ENCODE assay signal across 24 cellular contexts in the genomic region with DNA sequence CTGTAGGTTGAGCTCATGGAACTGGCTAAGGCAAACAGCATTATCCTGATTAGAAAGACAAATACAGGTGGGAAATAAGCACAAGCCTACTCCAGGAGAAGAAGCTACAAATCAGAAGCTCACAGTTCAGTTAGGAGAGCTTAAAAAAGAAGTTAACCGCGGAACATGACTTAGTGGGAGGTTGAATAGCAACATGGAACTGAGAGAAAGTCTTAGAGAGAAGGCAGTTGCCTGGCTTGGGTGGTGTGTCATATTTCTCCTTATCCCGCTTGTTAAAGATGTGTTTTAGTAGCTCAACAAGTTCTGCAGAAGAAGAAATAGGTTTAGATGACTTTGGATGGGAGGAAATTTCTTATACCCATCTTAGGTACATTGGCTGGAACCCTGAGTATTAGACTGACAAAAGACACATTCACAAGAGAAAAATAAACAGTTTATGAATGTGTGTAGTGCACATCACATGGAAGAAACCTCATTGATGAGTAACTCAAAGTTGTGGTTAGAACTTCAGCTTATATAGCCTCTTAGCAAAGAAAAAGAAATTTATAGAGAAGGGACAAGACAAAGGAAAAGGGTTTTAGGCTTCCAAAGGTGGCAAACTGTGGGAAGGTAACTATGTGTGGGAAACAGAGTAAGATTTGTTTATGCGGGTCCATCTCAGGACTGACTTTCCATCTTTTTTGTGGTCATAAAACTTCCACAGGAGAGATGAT. TPM values are rescaled to one million over a fixed set of nuclear protein-coding genes. Genes with fewer than 3 reads are reported as not detected.
A peak's percentile ranks its signal among the peaks of the same experiment; 100 is the strongest.
DNase-seq lines count a peak whose midpoint lies in the region; ATAC-seq and TF ChIP-seq lines count a peak whose summit lies in the region.
"Had no signal": no experiment of that assay in that cellular context is flagged by ENCODE, and none has a peak within 500 bp of the region (broad histone marks: within the 10 kb centered on the region; RNA-seq: fewer than 3 reads in every experiment).

No MANE protein-coding gene starts in this region.

- H3K4me1 ChIP-seq in osteoblast (ENCODE audit: insufficient read depth, low read length) (peaks cover 10% of the 10 kb centered on the region), prostate gland (replicated peaks) (no peaks in the 10 kb centered on the region), upper lobe of left lung (no peaks in the 10 kb centered on the region)
- H3K4me1 ChIP-seq: body of pancreas, suprapubic skin had no signal

- peak overlapping the region; percentile 18 for H3K4me2 ChIP-seq in osteoblast (ENCODE audit: insufficient read depth, low read length)

- intact Hi-C loops in prostate gland (cut with DNase I), result no loop called here

- 72% methylated on average over 4 of the region's 4 CpGs for WGBS in prostate gland
- 69 to 79% methylated on average over 4 of the region's 4 CpGs for WGBS in upper lobe of left lung, 2 donors

- H3K27me3 ChIP-seq in osteoblast (ENCODE audit: insufficient read depth, low read length) (no peaks in the 10 kb centered on the region), prostate gland (replicated peaks; ENCODE audit: insufficient read depth) (no peaks in the 10 kb centered on the region), upper lobe of left lung (no peaks in the 10 kb centered on the region)
- H3K27me3 ChIP-seq: body of pancreas, suprapubic skin had no signal

- H3K36me3 ChIP-seq in osteoblast (ENCODE audit: insufficient read depth, low read length) (no peaks in the 10 kb centered on the region), prostate gland (no peaks in the 10 kb centered on the region), upper lobe of left lung (no peaks in the 10 kb centered on the region)
- H3K36me3 ChIP-seq: suprapubic skin had no signal

- ATAC-seq in upper lobe of left lung (ENCODE audit: low FRiP score in 2 of 2) (no peak), GM18909 (IDR thresholded peaks at IDR 0.05; ENCODE audit: poor library complexity, unreplicated experiment) (no peak)
- ATAC-seq: body of pancreas, K562, left colon had no signal

- no peaks in the 10 kb centered on the region for H3K79me2 ChIP-seq in osteoblast (ENCODE audit: insufficient read depth, low read length)

- TF ChIP-seq POLR2A in prostate gland (IDR thresholded peaks at IDR 0.05) (no peak), upper lobe of left lung (IDR thresholded peaks at IDR 0.05) (no peak)

- TF ChIP-seq CTCF in choroid plexus epithelial cell (conservative IDR thresholded peaks at IDR 0.05; ENCODE audit: low read depth, low read length) (no peak), osteoblast (IDR thresholded peaks at IDR 0.05; ENCODE audit: extremely low read depth, low read depth, low read length) (no peak), prostate gland (IDR thresholded peaks at IDR 0.05) (no peak), upper lobe of left lung (IDR thresholded peaks at IDR 0.05) (no peak)

- no peak overlapping the region for H2AFZ ChIP-seq in osteoblast (ENCODE audit: low read length)

- no peaks in the 10 kb centered on the region for H3K9me3 ChIP-seq in osteoblast (ENCODE audit: low read depth, low read length)
- H3K9me3 ChIP-seq in prostate gland, result no peaks in the 10 kb centered on the region
- H3K9me3 ChIP-seq in upper lobe of left lung, result no peaks in the 10 kb centered on the region
- H3K9me3 ChIP-seq: body of pancreas, suprapubic skin had no signal

- no peak for TF ChIP-seq EP300 in upper lobe of left lung (IDR thresholded peaks at IDR 0.05)

- H3K4me3 ChIP-seq in choroid plexus epithelial cell (ENCODE audit: low read depth, low read length) (no peak overlapping the region), osteoblast (ENCODE audit: insufficient read depth, low read length) (no peak overlapping the region), prostate gland (no peak overlapping the region), upper lobe of left lung (no peak overlapping the region)
- H3K4me3 ChIP-seq: body of pancreas, K562, suprapubic skin had no signal

- peak; percentile 59 for DNase-seq in ELR (ENCODE audit: low read depth)
- DNase-seq in NOMO-1 treated with dmso at 0.1 percent for 144 hours (lab: John Stamatoyannopoulos, UW; ENCODE audit: unreplicated experiment), result peak; percentile 11
- peak; percentile 48 for DNase-seq in choroid plexus epithelial cell (ENCODE audit: low read depth)
- DNase-seq in osteoblast (ENCODE audit: insufficient read length, low spot score, missing footprints), result no peak
- DNase-seq in superior temporal gyrus (ENCODE audit: extremely low spot score), result no peak
- DNase-seq in prostate gland (ENCODE audit: low spot score), result no peak
- no peak for DNase-seq in upper lobe of left lung
- DNase-seq: activated CD4-positive, alpha-beta memory T cell treated with anti-CD3 and anti-CD28 coated beads for 36 hours; activated naive CD4-positive, alpha-beta T cell treated with anti-CD3 and anti-CD28 coated beads, Interleukin-2, amount 10 ng/mL, durations not matched to agents 7 days and 5 days; activated T-cell treated with anti-CD3 and anti-CD28 coated beads, Interleukin-2, amount 50 U/mL, for 24 hours; body of pancreas; CD8-positive, alpha-beta memory T cell; cortex of kidney; left colon; NCI-H1105; NCI-H2081 treated with DMSO at 0.1 percent for 48 hours; NCI-H510A treated with DMSO at 0.1 percent for 48 hours; SHP77 treated with DMSO at 0.1 percent for 48 hours; stimulated activated CD4-positive, alpha-beta T cell treated with anti-CD3 and anti-CD28 coated beads, Interleukin-12 subunit alpha, Interleukin-12 subunit beta, amount 100 ng/mL, for 4 hours had no signal

- H4K20me1 ChIP-seq in osteoblast (ENCODE audit: insufficient read depth, low read length), result no peaks in the 10 kb centered on the region

- H3K27ac ChIP-seq in osteoblast (ENCODE audit: low read depth, low read length) (peak overlapping the region; percentile 12), prostate gland (no peak overlapping the region), upper lobe of left lung (no peak overlapping the region)
- H3K27ac ChIP-seq: body of pancreas, suprapubic skin had no signal

RNA-seq across cellular contexts. Expression of gene RXFP1, which starts 37.4 kb away (rescaled TPM):
- not detected in 2 replicates for total RNA-seq in osteoblast
- under 1 TPM; 0.32 to 0.74 TPM for total RNA-seq in prostate gland
- total RNA-seq in upper lobe of left lung, result 1 to 10 TPM; 3.0 to 7.3 (median 4.7) TPM
- total RNA-seq: activated CD4-positive, alpha-beta memory T cell treated with anti-CD3 and anti-CD28 coated beads for 36 hours; body of pancreas; CD8-positive, alpha-beta memory T cell; K562; neural crest cell; T-helper 1 cell treated with Interleukin-12 subunit alpha and Interleukin-12 subunit beta and Interleukin-4 antibody, amounts not matched to agents 30 ng/mL and 1 ng/mL, for 36 hours had no signal

Comparison
In these comparisons a context has a peak if more than half of its experiments do, and no peak if none do; other contexts are left out.
1. DNase-seq: peak in ELR (single experiment), NOMO-1 treated with dmso at 0.1 percent for 144 hours (single experiment) and choroid plexus epithelial cell (single experiment); none in osteoblast (single experiment), superior temporal gyrus (single experiment), prostate gland (single experiment) and upper lobe of left lung (0 of 2).